29 cellular contexts compared by ENCODE assay signal in the genomic region with DNA sequence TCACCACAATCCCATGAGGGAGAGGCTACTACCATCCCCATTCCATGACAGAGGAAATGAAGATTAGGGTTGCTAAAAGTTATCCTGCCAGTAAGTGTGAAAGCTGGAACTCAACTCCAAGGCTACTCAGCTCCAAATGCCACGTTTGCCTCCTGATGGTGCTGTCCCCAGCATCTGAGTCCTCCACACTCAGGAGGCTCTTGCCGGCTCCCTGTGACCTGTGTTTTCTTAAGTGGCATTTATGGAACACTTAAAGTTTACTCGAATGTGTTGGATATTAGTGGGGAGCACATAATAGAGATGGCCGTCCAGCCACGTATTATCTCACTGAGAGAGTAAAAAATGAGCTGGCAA.
"Had no signal": no experiment of that assay in that cellular context is flagged by ENCODE, and none has a peak within 500 bp of the region (broad histone marks: within the 10 kb centered on the region; RNA-seq: fewer than 3 reads in every experiment).

No MANE protein-coding gene starts in this region.

- H3K36me3 ChIP-seq: adrenal gland, colonic mucosa, esophagus squamous epithelium, WERI-Rb-1 had no signal

- ATAC-seq: activated CD4-positive, CD25-positive, alpha-beta regulatory T cell treated with anti-CD3 and anti-CD28 coated beads, Interleukin-2, amount 50 U/mL, for 24 hours; activated CD8-positive, alpha-beta T cell treated with anti-CD3 and anti-CD28 coated beads for 36 hours; activated naive CD8-positive, alpha-beta T cell treated with anti-CD3 and anti-CD28 coated beads, Interleukin-2, amount 50 U/mL, for 24 hours; body of pancreas; effector memory CD8-positive, alpha-beta T cell; T-helper 17 cell had no signal

- H3K27me3 ChIP-seq: colonic mucosa had no signal

- H3K27ac Mint-ChIP-seq: activated B cell treated with CpG ODN at 0.5 μM for 24 hours; activated CD8-positive, alpha-beta T cell treated with anti-CD3 and anti-CD28 coated beads for 36 hours; activated naive CD4-positive, alpha-beta T cell treated with anti-CD3 and anti-CD28 coated beads for 36 hours; activated naive CD4-positive, alpha-beta T cell treated with anti-CD3 and anti-CD28 coated beads, Interleukin-2, amount 50 U/mL, for 24 hours; activated naive CD8-positive, alpha-beta T cell treated with anti-CD3 and anti-CD28 coated beads for 36 hours; activated naive CD8-positive, alpha-beta T cell treated with anti-CD3 and anti-CD28 coated beads, Interleukin-2, amount 50 U/mL, for 24 hours; activated T-helper 1 cell treated with anti-CD3 and anti-CD28 coated beads, Interleukin-12 subunit alpha, Interleukin-12 subunit beta, Interleukin-2, Interleukin-4 antibody, amounts not matched to agents 30 ng/mL and 10 ng/mL and 1 ng/mL, durations not matched to agents 14 hours and 24 hours and 36 hours; activated T-helper 2 cell treated with anti-CD3 and anti-CD28 coated beads, Interferon-gamma antibody, Interleukin-2, Interleukin-4, amounts not matched to agents 10 μg/mL and 5 μg/mL and 100 μg/mL, durations not matched to agents 14 hours and 24 hours and 36 hours; dendritic cell treated with granulocyte-macrophage colony-stimulating factor and Interleukin-4, amounts not matched to agents 40 ng/mL and 50 ng/mL, for 4 days; effector memory CD8-positive, alpha-beta T cell; T-helper 17 cell; T-helper 2 cell treated with Interferon-gamma antibody and Interleukin-4, amounts not matched to agents 5 μg/mL and 100 μg/mL, for 36 hours had no signal

- H3K36me3 Mint-ChIP-seq: activated naive CD4-positive, alpha-beta T cell treated with anti-CD3 and anti-CD28 coated beads, Interleukin-2, amount 50 U/mL, for 24 hours; activated naive CD8-positive, alpha-beta T cell treated with anti-CD3 and anti-CD28 coated beads for 36 hours had no signal

- H3K9me3 ChIP-seq: adrenal gland, body of pancreas, colonic mucosa, esophagus squamous epithelium had no signal

- H3K4me1 ChIP-seq: adrenal gland, body of pancreas, colonic mucosa, esophagus squamous epithelium had no signal

- H3K4me3 ChIP-seq: adrenal gland, body of pancreas, colonic mucosa, esophagus squamous epithelium had no signal

- DNase-seq: activated B cell treated with CpG ODN at 0.5 μM for 24 hours; activated CD4-positive, alpha-beta T cell treated with anti-CD3 and anti-CD28 coated beads for 48 hours; activated CD4-positive, alpha-beta T cell treated with anti-CD3 and anti-CD28 coated beads, Interleukin-2, amount 50 U/mL, for 1 hour; activated CD4-positive, alpha-beta T cell treated with anti-CD3 and anti-CD28 coated beads, Interleukin-2, amount 50 U/mL, for 48 hours; activated CD8-positive, alpha-beta memory T cell treated with anti-CD3 and anti-CD28 coated beads for 24 hours; activated CD8-positive, alpha-beta T cell treated with anti-CD3 and anti-CD28 coated beads for 36 hours; activated effector memory CD4-positive, alpha-beta T cell treated with anti-CD3 and anti-CD28 coated beads, Interleukin-2, amount 50 U/mL, for 16 hours; activated naive CD4-positive, alpha-beta T cell treated with anti-CD3 and anti-CD28 coated beads for 36 hours; activated naive CD8-positive, alpha-beta T cell treated with anti-CD3 and anti-CD28 coated beads for 36 hours; activated naive CD8-positive, alpha-beta T cell treated with anti-CD3 and anti-CD28 coated beads, Interleukin-2, amount 50 U/mL, for 24 hours; activated T-cell treated with anti-CD3 and anti-CD28 coated beads, Interleukin-2, amount 50 U/mL, for 48 hours; adrenal gland; aorta; colonic mucosa; effector CD4-positive, alpha-beta T cell; effector memory CD8-positive, alpha-beta T cell; erythroblast; esophagus squamous epithelium; T-helper 1 cell; T-helper 17 cell; T1000; WERI-Rb-1 had no signal

- H3K27ac ChIP-seq: adrenal gland, body of pancreas, colonic mucosa, esophagus squamous epithelium, WERI-Rb-1 had no signal

- H3K4me3 Mint-ChIP-seq: activated B cell treated with CpG ODN at 0.5 μM for 24 hours; activated CD8-positive, alpha-beta T cell treated with anti-CD3 and anti-CD28 coated beads for 36 hours; activated naive CD4-positive, alpha-beta T cell treated with anti-CD3 and anti-CD28 coated beads for 36 hours; activated naive CD4-positive, alpha-beta T cell treated with anti-CD3 and anti-CD28 coated beads, Interleukin-2, amount 50 U/mL, for 24 hours; activated naive CD8-positive, alpha-beta T cell treated with anti-CD3 and anti-CD28 coated beads for 36 hours; activated naive CD8-positive, alpha-beta T cell treated with anti-CD3 and anti-CD28 coated beads, Interleukin-2, amount 50 U/mL, for 24 hours; activated T-helper 1 cell treated with anti-CD3 and anti-CD28 coated beads, Interleukin-12 subunit alpha, Interleukin-12 subunit beta, Interleukin-2, Interleukin-4 antibody, amounts not matched to agents 30 ng/mL and 10 ng/mL and 1 ng/mL, durations not matched to agents 14 hours and 24 hours and 36 hours; dendritic cell treated with granulocyte-macrophage colony-stimulating factor and Interleukin-4, amounts not matched to agents 40 ng/mL and 50 ng/mL, for 4 days; effector memory CD8-positive, alpha-beta T cell; T-helper 17 cell; T-helper 2 cell treated with Interferon-gamma antibody and Interleukin-4, amounts not matched to agents 5 μg/mL and 100 μg/mL, for 36 hours had no signal

- H3K27me3 Mint-ChIP-seq: activated B cell treated with CpG ODN at 0.5 μM for 24 hours; activated naive CD4-positive, alpha-beta T cell treated with anti-CD3 and anti-CD28 coated beads, Interleukin-2, amount 50 U/mL, for 24 hours; activated naive CD8-positive, alpha-beta T cell treated with anti-CD3 and anti-CD28 coated beads for 36 hours; activated naive CD8-positive, alpha-beta T cell treated with anti-CD3 and anti-CD28 coated beads, Interleukin-2, amount 50 U/mL, for 24 hours; dendritic cell treated with granulocyte-macrophage colony-stimulating factor and Interleukin-4, amounts not matched to agents 40 ng/mL and 50 ng/mL, for 4 days; effector memory CD8-positive, alpha-beta T cell; T-helper 17 cell had no signal

- H3K9me3 Mint-ChIP-seq: activated B cell treated with CpG ODN at 0.5 μM for 24 hours; activated CD8-positive, alpha-beta T cell treated with anti-CD3 and anti-CD28 coated beads for 36 hours; activated naive CD4-positive, alpha-beta T cell treated with anti-CD3 and anti-CD28 coated beads for 36 hours; activated naive CD4-positive, alpha-beta T cell treated with anti-CD3 and anti-CD28 coated beads, Interleukin-2, amount 50 U/mL, for 24 hours; activated naive CD8-positive, alpha-beta T cell treated with anti-CD3 and anti-CD28 coated beads, Interleukin-2, amount 50 U/mL, for 24 hours; activated T-helper 1 cell treated with anti-CD3 and anti-CD28 coated beads, Interleukin-12 subunit alpha, Interleukin-12 subunit beta, Interleukin-2, Interleukin-4 antibody, amounts not matched to agents 30 ng/mL and 10 ng/mL and 1 ng/mL, durations not matched to agents 14 hours and 24 hours and 36 hours; activated T-helper 2 cell treated with anti-CD3 and anti-CD28 coated beads, Interferon-gamma antibody, Interleukin-2, Interleukin-4, amounts not matched to agents 10 μg/mL and 5 μg/mL and 100 μg/mL, durations not matched to agents 14 hours and 24 hours and 36 hours; dendritic cell treated with granulocyte-macrophage colony-stimulating factor and Interleukin-4, amounts not matched to agents 40 ng/mL and 50 ng/mL, for 4 days; T-helper 2 cell treated with Interferon-gamma antibody and Interleukin-4, amounts not matched to agents 5 μg/mL and 100 μg/mL, for 36 hours had no signal

- H3K4me1 Mint-ChIP-seq: activated B cell treated with CpG ODN at 0.5 μM for 24 hours; activated naive CD4-positive, alpha-beta T cell treated with anti-CD3 and anti-CD28 coated beads, Interleukin-2, amount 50 U/mL, for 24 hours; activated naive CD8-positive, alpha-beta T cell treated with anti-CD3 and anti-CD28 coated beads for 36 hours; activated naive CD8-positive, alpha-beta T cell treated with anti-CD3 and anti-CD28 coated beads, Interleukin-2, amount 50 U/mL, for 24 hours; T-helper 17 cell had no signal
